ENCODE assay signal across 8 cellular contexts in the genomic region with DNA sequence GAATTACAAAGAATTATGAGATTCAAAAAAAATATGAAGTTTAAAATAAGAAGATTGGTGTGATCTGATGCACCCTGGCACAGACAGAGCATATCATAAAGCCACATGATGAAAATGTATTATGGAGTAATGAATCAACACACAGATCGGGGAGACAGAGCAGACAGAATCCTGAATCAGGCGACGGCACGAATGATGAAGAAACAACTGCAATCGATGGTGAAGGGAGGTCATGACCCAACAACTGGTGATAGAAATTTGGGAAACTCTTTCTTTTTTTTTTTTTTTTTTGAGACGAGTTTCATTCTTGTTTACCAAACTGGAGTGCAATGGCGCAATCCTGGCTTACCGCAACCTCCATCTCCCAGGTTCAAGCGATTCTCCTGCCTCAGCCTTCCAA.
"Had no signal": no experiment of that assay in that cellular context is flagged by ENCODE, and none has a peak within 500 bp of the region (broad histone marks: within the 10 kb centered on the region; RNA-seq: fewer than 3 reads in every experiment).

No MANE protein-coding gene starts in this region.

- ATAC-seq: GM12878 had no signal

- DNase-seq: GDM1, GF-D8 had no signal

- H3K4me3 ChIP-seq: GM12878 had no signal

- FAIRE-seq: G401.6, GM12878, GM12891, GM12892, GM18507, GM19239 had no signal
